Comparison of ENCODE assay signal across 27 cellular contexts in the genomic region with DNA sequence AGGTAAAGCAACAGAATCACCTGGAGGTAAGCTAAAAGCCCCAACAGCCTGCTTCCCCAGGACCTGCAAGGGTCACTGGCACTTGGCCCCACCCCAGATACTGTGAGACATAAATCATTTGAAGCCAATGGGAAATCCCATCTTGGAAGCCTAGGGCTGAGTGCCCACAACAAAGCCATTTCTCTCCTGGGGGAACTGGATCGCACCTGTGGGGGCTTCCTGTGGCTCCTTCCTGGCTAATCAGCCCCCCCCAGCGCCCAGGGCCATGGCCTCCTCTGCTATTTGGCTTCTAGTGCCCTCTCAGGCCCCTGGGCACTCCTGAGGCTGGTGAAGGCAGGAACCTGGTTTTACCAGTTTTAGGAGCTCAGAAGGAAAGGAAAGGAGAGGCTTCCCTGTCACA. TPM values are rescaled to one million over a fixed set of nuclear protein-coding genes. Genes with fewer than 3 reads are reported as not detected.
DNase-seq lines count a peak whose midpoint lies in the region; FAIRE-seq and TF ChIP-seq lines count a peak whose summit lies in the region.
"Had no signal": no experiment of that assay in that cellular context is flagged by ENCODE, and none has a peak within 500 bp of the region (broad histone marks: within the 10 kb centered on the region; RNA-seq: fewer than 3 reads in every experiment).

No MANE protein-coding gene starts in this region.

- H3K27ac ChIP-seq in esophagus muscularis mucosa (replicated peaks in 1 of 4): peak overlapping the region; percentile 91 to 95 (median 93)
- H3K27ac ChIP-seq in ovary: no peak overlapping the region
- H3K27ac ChIP-seq in urinary bladder (ENCODE audit: low read depth): no peak overlapping the region
- no peak overlapping the region for H3K27ac ChIP-seq in colonic mucosa
- H3K27ac ChIP-seq: adrenal gland had no signal

- WGBS in esophagus muscularis mucosa: no CpG with 5 or more reads among the region's 2 CpGs
- WGBS in ovary, 3 donors: 38 to 86% (median 77%) methylated on average over 2 of the region's 2 CpGs
- WGBS in urinary bladder: 47% methylated on average over 2 of the region's 2 CpGs

- TF ChIP-seq EP300 in esophagus muscularis mucosa (IDR thresholded peaks at IDR 0.05) (no peak), ovary (IDR thresholded peaks at IDR 0.05) (no peak)

- intact Hi-C loops in esophagus muscularis mucosa (cut with DNase I): no loop called here
- intact Hi-C loops in ovary (cut with DNase I): no loop called here
- intact Hi-C loops in colonic mucosa (cut with DNase I): no loop called here

- H3K4me3 ChIP-seq in esophagus muscularis mucosa (peak overlapping the region; percentile 53 to 69 (median 66)), ovary (peak overlapping the region; percentile 46), urinary bladder (ENCODE audit: low read depth, low read length) (peak overlapping the region; percentile 7), colonic mucosa (no peak overlapping the region)
- H3K4me3 ChIP-seq: adrenal gland, HAP-1 had no signal

- no peak for TF ChIP-seq CTCF in esophagus muscularis mucosa (IDR thresholded peaks at IDR 0.05)
- no peak for TF ChIP-seq CTCF in ovary (IDR thresholded peaks at IDR 0.05)
- TF ChIP-seq CTCF in colonic mucosa (IDR thresholded peaks at IDR 0.05): no peak

- TF ChIP-seq POLR2A in esophagus muscularis mucosa (IDR thresholded peaks at IDR 0.05; ENCODE audit: low read depth) (no peak), ovary (IDR thresholded peaks at IDR 0.05) (no peak), GM12891 (IDR thresholded peaks at IDR 0.05; ENCODE audit: low read depth, low read length) (no peak)

- no peak overlapping the region for H3K9ac ChIP-seq in colonic mucosa (ENCODE audit: low read depth in 2 of 2, low read length in 2 of 2)

- H3K27me3 ChIP-seq in esophagus muscularis mucosa: no peaks in the 10 kb centered on the region
- H3K27me3 ChIP-seq in ovary: no peaks in the 10 kb centered on the region
- no peaks in the 10 kb centered on the region for H3K27me3 ChIP-seq in colonic mucosa
- H3K27me3 ChIP-seq: adrenal gland had no signal

- FAIRE-seq in GM12891 (lab: Jason Lieb, UNC): no peak
- FAIRE-seq: colon, endometrium, RCC 7860 had no signal

- H3K9me3 ChIP-seq in esophagus muscularis mucosa: no peaks in the 10 kb centered on the region
- no peaks in the 10 kb centered on the region for H3K9me3 ChIP-seq in ovary
- H3K9me3 ChIP-seq in colonic mucosa: no peaks in the 10 kb centered on the region
- H3K9me3 ChIP-seq: adrenal gland, HAP-1 had no signal

- H3K36me3 ChIP-seq in esophagus muscularis mucosa (peaks cover 0 to 27% (median 16%) of the 10 kb centered on the region in 4 donors), ovary (no peaks in the 10 kb centered on the region), urinary bladder (ENCODE audit: insufficient read depth) (no peaks in the 10 kb centered on the region), colonic mucosa (no peaks in the 10 kb centered on the region)
- H3K36me3 ChIP-seq: adrenal gland, HAP-1 had no signal

- peaks cover 0 to 75% (median 71%) of the 10 kb centered on the region in 4 donors for H3K4me1 ChIP-seq in esophagus muscularis mucosa
- no peaks in the 10 kb centered on the region for H3K4me1 ChIP-seq in ovary (ENCODE audit: insufficient read depth)
- H3K4me1 ChIP-seq in urinary bladder (ENCODE audit: insufficient read depth): no peaks in the 10 kb centered on the region
- no peaks in the 10 kb centered on the region for H3K4me1 ChIP-seq in colonic mucosa
- H3K4me1 ChIP-seq: adrenal gland, HAP-1 had no signal

- DNase-seq in SIG-M5 treated with dmso at 0.1 percent for 504 hours (lab: John Stamatoyannopoulos, UW; ENCODE audit: unreplicated experiment) (peak; percentile 51), SIG-M5 (lab: John Stamatoyannopoulos, UW) (no peak), esophagus muscularis mucosa (ENCODE audit: extremely low spot score) (no peak), ovary (no peak), GM12891 (ENCODE audit: insufficient read length, low spot score) (no peak), DMS53 treated with DMSO at 0.1 percent for 48 hours (lab: John Stamatoyannopoulos, UW; ENCODE audit: unreplicated experiment) (no peak), colonic mucosa (no peak)
- DNase-seq: activated naive CD4-positive, alpha-beta T cell; activated T-cell treated with anti-CD3 and anti-CD28 coated beads, Interleukin-2, amount 50 U/mL, for 48 hours; adrenal gland; DMS53; glutamatergic neuron; kidney glomerular epithelial cell; NCI-H1694; NCI-H526; occipital lobe; retina; stimulated activated naive B cell treated with anti-CD40 and anti-IgM and Interleukin-4, amounts not matched to agents 10 μg/mL and 1 μg/mL and 100 μg/mL, for 72 hours; trophoblast cell had no signal

TF ChIP-seq in GM12891, 5 proteins besides CTCF, POLR2A, EP300 and RAD21:
- TF ChIP-seq TAF1 (IDR thresholded peaks at IDR 0.05; ENCODE audit: low read depth, low read length) (no peak), POLR2AphosphoS5 (IDR thresholded peaks at IDR 0.05; ENCODE audit: low read depth, low read length) (no peak), POU2F2 (IDR thresholded peaks at IDR 0.05; ENCODE audit: low read depth, low read length) (no peak), PAX5 (IDR thresholded peaks at IDR 0.05; ENCODE audit: insufficient read depth, low read length, severe bottlenecking) (no peak), SPI1 (IDR thresholded peaks at IDR 0.05; ENCODE audit: low read depth, low read length) (no peak)

RNA-seq across cellular contexts. Expression of a gene that starts 1.4 kb away (rescaled TPM):
- 10 to 100 TPM; 45.6 to 83.0 (median 78.8) TPM for total RNA-seq in esophagus muscularis mucosa
- total RNA-seq in ovary: 10 to 100 TPM in 1 of 7 donors, 1 to 10 TPM in 4, under 1 TPM in 2; 0.24 to 13.6 (median 2.0) TPM
- 10 to 100 TPM in 1 of 2 donors, 1 to 10 TPM in 1; 3.5 to 12.1 TPM for polyA plus RNA-seq in ovary
- total RNA-seq in urinary bladder: 10.8 TPM
- 82.8 TPM for polyA plus RNA-seq in urinary bladder
- 3.2 TPM for polyA plus RNA-seq in GM12891 (2012; ENCODE audit: low read depth, missing spikeins)
- 1 to 10 TPM in 1 of 2 donors, under 1 TPM in 1; 0.42 to 6.9 TPM for total RNA-seq in colonic mucosa
- total RNA-seq: A172; activated CD8-positive, alpha-beta memory T cell treated with anti-CD3 and anti-CD28 coated beads for 36 hours; T-helper 1 cell treated with Interleukin-12 subunit alpha and Interleukin-12 subunit beta and Interleukin-4 antibody, amounts not matched to agents 30 ng/mL and 1 ng/mL, for 36 hours had no signal

Comparison
In these comparisons a context has a peak if more than half of its experiments do, and no peak if none do; other contexts are left out.
1. H3K27ac ChIP-seq: peak in esophagus muscularis mucosa (4 of 4); none in ovary (0 of 2), urinary bladder (single experiment) and colonic mucosa (single experiment).